Comparison of ENCODE assay signal across 8 cellular contexts in genomic region chr17:35088647-35088910, GRCh38. TPM values are rescaled to one million over a fixed set of nuclear protein-coding genes. Genes with fewer than 3 reads are reported as not detected.
DNase-seq lines count a peak whose midpoint lies in the region; ATAC-seq and TF ChIP-seq lines count a peak whose summit lies in the region.

No MANE protein-coding gene starts in this region.

- TF ChIP-seq CTCF in DND-41 (IDR thresholded peaks at IDR 0.05; ENCODE audit: borderline replicate concordance, extremely low read depth, low read length, poor library complexity, severe bottlenecking) (no peak), astrocyte of the cerebellum (IDR thresholded peaks at IDR 0.05; ENCODE audit: low read depth, low read length, missing control alignments) (no peak), right lobe of liver (IDR thresholded peaks at IDR 0.05) (no peak), type B pancreatic cell (conservative IDR thresholded peaks at IDR 0.05) (no peak)

- H3K9ac ChIP-seq in DND-41 (ENCODE audit: low read depth, low read length) (peak overlapping the region; percentile 93), HUES6 (ENCODE audit: low read length) (peak overlapping the region; percentile 72)

- no peaks in the 10 kb centered on the region for H3K27me3 Mint-ChIP-seq in type B pancreatic cell

- no peaks in the 10 kb centered on the region for H3K9me3 Mint-ChIP-seq in type B pancreatic cell

- H3K4me2 ChIP-seq in DND-41 (ENCODE audit: insufficient read depth, low read length) = peak overlapping the region; percentile 87

- no peaks in the 10 kb centered on the region for H3K36me3 ChIP-seq in DND-41 (ENCODE audit: insufficient read depth, low read length)
- H3K36me3 ChIP-seq in HUES6 (ENCODE audit: control insufficient read depth, insufficient read depth, low read length) = no peaks in the 10 kb centered on the region
- H3K36me3 ChIP-seq in right lobe of liver = no peaks in the 10 kb centered on the region

- H3K79me2 ChIP-seq in DND-41 (ENCODE audit: insufficient read depth, low read length) = peaks cover 30% of the 10 kb centered on the region

- H3K9me3 ChIP-seq in DND-41 (ENCODE audit: insufficient read depth, low read length, severe bottlenecking) (no peaks in the 10 kb centered on the region), HUES6 (ENCODE audit: control insufficient read depth, insufficient read depth, low read depth, low read length) (no peaks in the 10 kb centered on the region), right lobe of liver (no peaks in the 10 kb centered on the region)

- no peaks in the 10 kb centered on the region for H4K20me1 ChIP-seq in DND-41 (ENCODE audit: insufficient read depth, low read length)

- no peaks in the 10 kb centered on the region for H3K36me3 Mint-ChIP-seq in type B pancreatic cell

- DNase-seq in DND-41 = no peak
- no peak for DNase-seq in astrocyte of the cerebellum (ENCODE audit: low read depth)
- DNase-seq in right lobe of liver = no peak
- DNase-seq in type B pancreatic cell (ENCODE audit: extremely low spot score, unreplicated experiment) = no peak
- DNase-seq in stimulated activated CD4-positive, alpha-beta T cell treated with anti-CD3 and anti-CD28 coated beads, Interleukin-1b, Interleukin-23, amount 100 ng/mL, for 48 hours = no peak
- DNase-seq in KG1 (lab: John Stamatoyannopoulos, UW) = no peak
- DNase-seq in activated gamma-delta T cell (lab: John Stamatoyannopoulos, UW) = no peak

- 0% methylated on average over 12 of the region's 13 CpGs for WGBS in right lobe of liver (ENCODE audit: insufficient coverage, low coverage, low lambda C conversion rate, missing lambda C conversion rate)

- peaks cover 17% of the 10 kb centered on the region for H3K4me1 Mint-ChIP-seq in type B pancreatic cell (ENCODE audit: unreplicated experiment)

- intact Hi-C loops in right lobe of liver (cut with DNase I) = no loop called here

- H3K4me3 ChIP-seq in DND-41 (ENCODE audit: low read depth in 1 of 2, low read length in 2 of 2) = peak overlapping the region; percentile 71 to 86; a peak in 3 of 4 replicates
- H3K4me3 ChIP-seq in HUES6 (ENCODE audit: low read depth, low read length) = peak overlapping the region; percentile 74
- H3K4me3 ChIP-seq in astrocyte of the cerebellum (ENCODE audit: low read depth, low read length) = peak overlapping the region; percentile 78
- peak overlapping the region; percentile 87 to 97 (median 89) for H3K4me3 ChIP-seq in right lobe of liver

- H2AFZ ChIP-seq in DND-41 (ENCODE audit: low read depth, low read length) = peak overlapping the region; percentile 91

- H3K27ac Mint-ChIP-seq in type B pancreatic cell = peak overlapping the region; percentile 98

- peak overlapping the region; percentile 73 for H3K27ac ChIP-seq in DND-41 (ENCODE audit: low read length)
- peak overlapping the region; percentile 35; the same call in 1 of the 2 replicates for H3K27ac ChIP-seq in HUES6 (ENCODE audit: low read depth, low read length)
- H3K27ac ChIP-seq in right lobe of liver = peak overlapping the region; percentile 88 to 94 (median 90)

- in situ Hi-C loops in astrocyte of the cerebellum (cut with HindIII; ENCODE audit: low sequenced_read_pairs) = no loop called here

- H3K4me1 ChIP-seq in DND-41 (ENCODE audit: insufficient read depth, low read length) (peaks cover 34% of the 10 kb centered on the region), HUES6 (ENCODE audit: control insufficient read depth, insufficient read depth, low read length) (peaks cover 41% of the 10 kb centered on the region), right lobe of liver (peaks cover 0 to 19% (median 5%) of the 10 kb centered on the region in 4 donors)

- H3K27me3 ChIP-seq in DND-41 (ENCODE audit: insufficient read depth, low read length, poor library complexity) (no peaks in the 10 kb centered on the region), HUES6 (ENCODE audit: control insufficient read depth, insufficient read depth, low read length) (no peaks in the 10 kb centered on the region), right lobe of liver (no peaks in the 10 kb centered on the region)

- no peak for TF ChIP-seq POLR2A in right lobe of liver (IDR thresholded peaks at IDR 0.05)

- no peak for ATAC-seq in DND-41 (ENCODE audit: insufficient read depth, low read depth)
- ATAC-seq in right lobe of liver = no peak

- H3K4me3 Mint-ChIP-seq in type B pancreatic cell = peak overlapping the region; percentile 93

RNA-seq across cellular contexts. Expression of gene RFFL, which starts 25.1 kb away (rescaled TPM):
- 10 to 100 TPM; 29.0 to 39.0 (median 34.1) TPM for total RNA-seq in right lobe of liver
- total RNA-seq in type B pancreatic cell (ENCODE audit: low replicate concordance) = 19.9 and 38.7 TPM in 2 replicates

RNA-seq across cellular contexts. Expression of gene RAD51D, which starts 31.1 kb away (rescaled TPM):
- total RNA-seq in right lobe of liver (1 to 10 TPM; 3.9 to 5.5 (median 4.3) TPM), type B pancreatic cell (ENCODE audit: low replicate concordance) (8.3 and 12.4 TPM in 2 replicates)

RNA-seq across cellular contexts. Expression of gene FNDC8, which starts 32.8 kb away (rescaled TPM):
- not detected for total RNA-seq in right lobe of liver
- not detected in 2 replicates for total RNA-seq in type B pancreatic cell (ENCODE audit: low replicate concordance)

RNA-seq across cellular contexts. Expression of gene NLE1, which starts 53.5 kb away (rescaled TPM):
- total RNA-seq in right lobe of liver (10 to 100 TPM in 1 of 6 experiments, 1 to 10 TPM in 5; 4.9 to 12.3 (median 5.9) TPM), type B pancreatic cell (ENCODE audit: low replicate concordance) (18.8 and 24.9 TPM in 2 replicates)

RNA-seq across cellular contexts. Expression of gene UNC45B, which starts 59.0 kb away (rescaled TPM):
- total RNA-seq in right lobe of liver (under 1 TPM in 2 of 6 experiments, not detected in 4; 0.07 to 0.19 TPM), type B pancreatic cell (ENCODE audit: low replicate concordance) (0.56 TPM in 1 of 2 replicates, not detected in the other)

Comparison
In these comparisons a context has a peak if more than half of its experiments do, and no peak if none do; other contexts are left out.
1. H3K27ac ChIP-seq: peak in every context shown above with its lines; median percentile 90 in right lobe of liver; 73 in DND-41; 35 in HUES6.